ENCODE assay signal across 30 cellular contexts in genomic region chr3:23111799-23112198, GRCh38.
"Had no signal": no experiment of that assay in that cellular context is flagged by ENCODE, and none has a peak within 500 bp of the region (broad histone marks: within the 10 kb centered on the region; RNA-seq: fewer than 3 reads in every experiment).

No MANE protein-coding gene starts in this region.

- H3K4me1 Mint-ChIP-seq: activated naive CD8-positive, alpha-beta T cell treated with anti-CD3 and anti-CD28 coated beads for 36 hours; T-helper 17 cell had no signal

- H3K36me3 Mint-ChIP-seq: activated naive CD4-positive, alpha-beta T cell treated with anti-CD3 and anti-CD28 coated beads, Interleukin-2, amount 50 U/mL, for 24 hours; activated naive CD8-positive, alpha-beta T cell treated with anti-CD3 and anti-CD28 coated beads for 36 hours had no signal

- H3K27me3 Mint-ChIP-seq: activated CD8-positive, alpha-beta T cell treated with anti-CD3 and anti-CD28 coated beads for 36 hours; activated naive CD8-positive, alpha-beta T cell treated with anti-CD3 and anti-CD28 coated beads for 36 hours; activated naive CD8-positive, alpha-beta T cell treated with anti-CD3 and anti-CD28 coated beads, Interleukin-2, amount 50 U/mL, for 24 hours; T-helper 17 cell had no signal

- H3K36me3 ChIP-seq: adrenal gland, esophagus squamous epithelium had no signal

- ATAC-seq: activated CD8-positive, alpha-beta T cell treated with anti-CD3 and anti-CD28 coated beads for 36 hours; activated naive CD8-positive, alpha-beta T cell treated with anti-CD3 and anti-CD28 coated beads, Interleukin-2, amount 50 U/mL, for 24 hours; activated T-cell treated with anti-CD3 and anti-CD28 coated beads, Interleukin-2, amount 50 U/mL, for 4 hours; body of pancreas; T-helper 17 cell had no signal

- H3K27me3 ChIP-seq: adrenal gland, body of pancreas, esophagus squamous epithelium had no signal

- H3K9me3 Mint-ChIP-seq: activated CD8-positive, alpha-beta T cell treated with anti-CD3 and anti-CD28 coated beads for 36 hours; activated naive CD4-positive, alpha-beta T cell treated with anti-CD3 and anti-CD28 coated beads, Interleukin-2, amount 50 U/mL, for 24 hours; activated naive CD8-positive, alpha-beta T cell treated with anti-CD3 and anti-CD28 coated beads for 36 hours; activated naive CD8-positive, alpha-beta T cell treated with anti-CD3 and anti-CD28 coated beads, Interleukin-2, amount 50 U/mL, for 24 hours; activated T-cell treated with anti-CD3 and anti-CD28 coated beads, Interleukin-2, amount 50 U/mL, for 4 hours; activated T-helper 1 cell treated with anti-CD3 and anti-CD28 coated beads, Interleukin-12 subunit alpha, Interleukin-12 subunit beta, Interleukin-2, Interleukin-4 antibody, amounts not matched to agents 30 ng/mL and 10 ng/mL and 1 ng/mL, durations not matched to agents 14 hours and 24 hours and 36 hours; activated T-helper 2 cell treated with anti-CD3 and anti-CD28 coated beads, Interferon-gamma antibody, Interleukin-2, Interleukin-4, amounts not matched to agents 10 μg/mL and 5 μg/mL and 100 μg/mL, durations not matched to agents 14 hours and 24 hours and 36 hours; T-helper 2 cell treated with Interferon-gamma antibody and Interleukin-4, amounts not matched to agents 5 μg/mL and 100 μg/mL, for 36 hours had no signal

- DNase-seq: activated CD4-positive, alpha-beta T cell treated with anti-CD3 and anti-CD28 coated beads for 4 hours; activated CD4-positive, alpha-beta T cell treated with anti-CD3 and anti-CD28 coated beads, Interleukin-2, amount 50 U/mL, for 1 hour; activated CD4-positive, alpha-beta T cell treated with anti-CD3 and anti-CD28 coated beads, Interleukin-2, amount 50 U/mL, for 48 hours; activated CD4-positive, CD25-positive, alpha-beta regulatory T cell; activated CD4-positive, CD25-positive, alpha-beta regulatory T cell treated with anti-CD3 and anti-CD28 coated beads, Interleukin-2, amount 50 U/mL, for 72 hours; activated CD8-positive, alpha-beta memory T cell treated with anti-CD3 and anti-CD28 coated beads for 24 hours; activated CD8-positive, alpha-beta T cell treated with anti-CD3 and anti-CD28 coated beads for 36 hours; activated effector memory CD4-positive, alpha-beta T cell treated with anti-CD3 and anti-CD28 coated beads, Interleukin-2, amount 50 U/mL, for 16 hours; activated naive CD4-positive, alpha-beta T cell treated with anti-CD3 and anti-CD28 coated beads for 36 hours; activated naive CD8-positive, alpha-beta T cell treated with anti-CD3 and anti-CD28 coated beads for 36 hours; activated naive CD8-positive, alpha-beta T cell treated with anti-CD3 and anti-CD28 coated beads, Interleukin-2, amount 50 U/mL, for 24 hours; activated T-cell treated with anti-CD3 and anti-CD28 coated beads, Interleukin-2, amount 50 U/mL, for 4 hours; amygdala; aorta; cortex of kidney; dermis blood vessel endothelial cell; effector CD8-positive, alpha-beta T cell; esophagus squamous epithelium; foreskin melanocyte; head of caudate nucleus; T-helper 1 cell; T-helper 17 cell; T1000 had no signal

- H3K4me3 Mint-ChIP-seq: activated CD8-positive, alpha-beta T cell treated with anti-CD3 and anti-CD28 coated beads for 36 hours; activated naive CD4-positive, alpha-beta T cell treated with anti-CD3 and anti-CD28 coated beads for 36 hours; activated naive CD4-positive, alpha-beta T cell treated with anti-CD3 and anti-CD28 coated beads, Interleukin-2, amount 50 U/mL, for 24 hours; activated naive CD8-positive, alpha-beta T cell treated with anti-CD3 and anti-CD28 coated beads for 36 hours; activated naive CD8-positive, alpha-beta T cell treated with anti-CD3 and anti-CD28 coated beads, Interleukin-2, amount 50 U/mL, for 24 hours; activated T-cell treated with anti-CD3 and anti-CD28 coated beads, Interleukin-2, amount 50 U/mL, for 4 hours; activated T-helper 1 cell treated with anti-CD3 and anti-CD28 coated beads, Interleukin-12 subunit alpha, Interleukin-12 subunit beta, Interleukin-2, Interleukin-4 antibody, amounts not matched to agents 30 ng/mL and 10 ng/mL and 1 ng/mL, durations not matched to agents 14 hours and 24 hours and 36 hours; T-helper 17 cell; T-helper 2 cell treated with Interferon-gamma antibody and Interleukin-4, amounts not matched to agents 5 μg/mL and 100 μg/mL, for 36 hours had no signal

- H3K4me1 ChIP-seq: adrenal gland, body of pancreas had no signal

- H3K27ac ChIP-seq: adrenal gland, body of pancreas, epithelial cell of prostate had no signal

- H3K9me3 ChIP-seq: adrenal gland, esophagus squamous epithelium had no signal

- H3K27ac Mint-ChIP-seq: activated CD8-positive, alpha-beta T cell treated with anti-CD3 and anti-CD28 coated beads for 36 hours; activated naive CD4-positive, alpha-beta T cell treated with anti-CD3 and anti-CD28 coated beads for 36 hours; activated naive CD4-positive, alpha-beta T cell treated with anti-CD3 and anti-CD28 coated beads, Interleukin-2, amount 50 U/mL, for 24 hours; activated naive CD8-positive, alpha-beta T cell treated with anti-CD3 and anti-CD28 coated beads for 36 hours; activated naive CD8-positive, alpha-beta T cell treated with anti-CD3 and anti-CD28 coated beads, Interleukin-2, amount 50 U/mL, for 24 hours; activated T-helper 1 cell treated with anti-CD3 and anti-CD28 coated beads, Interleukin-12 subunit alpha, Interleukin-12 subunit beta, Interleukin-2, Interleukin-4 antibody, amounts not matched to agents 30 ng/mL and 10 ng/mL and 1 ng/mL, durations not matched to agents 14 hours and 24 hours and 36 hours; activated T-helper 2 cell treated with anti-CD3 and anti-CD28 coated beads, Interferon-gamma antibody, Interleukin-2, Interleukin-4, amounts not matched to agents 10 μg/mL and 5 μg/mL and 100 μg/mL, durations not matched to agents 14 hours and 24 hours and 36 hours; T-helper 17 cell; T-helper 2 cell treated with Interferon-gamma antibody and Interleukin-4, amounts not matched to agents 5 μg/mL and 100 μg/mL, for 36 hours had no signal

- H3K4me3 ChIP-seq: adrenal gland, body of pancreas, esophagus squamous epithelium had no signal
